In the genomic region with DNA sequence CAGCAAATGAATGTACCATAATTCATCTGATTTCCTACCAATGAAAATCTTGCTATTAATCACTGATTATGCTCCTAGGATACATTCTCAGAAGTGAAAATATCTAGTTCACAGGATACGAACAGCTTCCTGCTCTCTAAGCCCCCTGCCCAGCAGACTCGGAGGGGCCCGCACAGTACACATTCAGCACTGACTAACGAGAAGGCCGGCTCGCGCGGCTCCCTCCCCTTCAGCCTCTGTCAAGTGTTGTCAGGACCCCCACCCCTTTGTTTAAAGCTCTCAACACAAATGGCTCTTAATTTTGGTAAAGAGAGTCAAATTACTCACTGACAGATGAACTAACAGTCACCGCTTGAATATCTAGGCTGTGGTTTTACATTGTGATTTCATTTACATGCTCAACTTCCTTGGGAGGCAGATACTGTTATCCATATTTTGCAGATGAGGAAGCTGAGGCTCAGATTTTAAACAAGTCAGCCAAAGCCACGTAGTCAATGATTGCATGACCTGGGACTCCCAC, we compare ENCODE assay signal across 1 cellular context.
TF ChIP-seq lines count a peak whose summit lies in the region.

No MANE protein-coding gene starts in this region.

TF ChIP-seq in HepG2, 621 proteins besides CTCF, POLR2A, EP300 and RAD21 (continued from another document):
- TF ChIP-seq CBX2 (IDR thresholded peaks at IDR 0.05; ENCODE audit: low read depth, low read length) = no peak
- TF ChIP-seq CBX2 (CRISPR knock-in tag; IDR thresholded peaks at IDR 0.05; ENCODE audit: low read depth) = no peak
- TF ChIP-seq ZNF329 (CRISPR knock-in tag; IDR thresholded peaks at IDR 0.05; ENCODE audit: low read depth) = no peak
- TF ChIP-seq HDAC2 (CRISPR knock-in tag; IDR thresholded peaks at IDR 0.05) = no peak
- TF ChIP-seq, protein P1, sequence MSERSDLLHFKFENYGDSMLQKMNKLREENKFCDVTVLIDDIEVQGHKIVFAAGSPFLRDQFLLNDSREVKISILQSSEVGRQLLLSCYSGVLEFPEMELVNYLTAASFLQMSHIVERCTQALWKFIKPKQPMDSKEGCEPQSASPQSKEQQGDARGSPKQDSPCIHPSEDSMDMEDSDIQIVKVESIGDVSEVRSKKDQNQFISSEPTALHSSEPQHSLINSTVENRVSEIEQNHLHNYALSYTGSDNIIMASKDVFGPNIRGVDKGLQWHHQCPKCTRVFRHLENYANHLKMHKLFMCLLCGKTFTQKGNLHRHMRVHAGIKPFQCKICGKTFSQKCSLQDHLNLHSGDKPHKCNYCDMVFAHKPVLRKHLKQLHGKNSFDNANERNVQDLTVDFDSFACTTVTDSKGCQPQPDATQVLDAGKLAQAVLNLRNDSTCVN (CRISPR knock-in tag; IDR thresholded peaks at IDR 0.05; ENCODE audit: borderline replicate concordance) = no peak
- TF ChIP-seq, protein P2, sequence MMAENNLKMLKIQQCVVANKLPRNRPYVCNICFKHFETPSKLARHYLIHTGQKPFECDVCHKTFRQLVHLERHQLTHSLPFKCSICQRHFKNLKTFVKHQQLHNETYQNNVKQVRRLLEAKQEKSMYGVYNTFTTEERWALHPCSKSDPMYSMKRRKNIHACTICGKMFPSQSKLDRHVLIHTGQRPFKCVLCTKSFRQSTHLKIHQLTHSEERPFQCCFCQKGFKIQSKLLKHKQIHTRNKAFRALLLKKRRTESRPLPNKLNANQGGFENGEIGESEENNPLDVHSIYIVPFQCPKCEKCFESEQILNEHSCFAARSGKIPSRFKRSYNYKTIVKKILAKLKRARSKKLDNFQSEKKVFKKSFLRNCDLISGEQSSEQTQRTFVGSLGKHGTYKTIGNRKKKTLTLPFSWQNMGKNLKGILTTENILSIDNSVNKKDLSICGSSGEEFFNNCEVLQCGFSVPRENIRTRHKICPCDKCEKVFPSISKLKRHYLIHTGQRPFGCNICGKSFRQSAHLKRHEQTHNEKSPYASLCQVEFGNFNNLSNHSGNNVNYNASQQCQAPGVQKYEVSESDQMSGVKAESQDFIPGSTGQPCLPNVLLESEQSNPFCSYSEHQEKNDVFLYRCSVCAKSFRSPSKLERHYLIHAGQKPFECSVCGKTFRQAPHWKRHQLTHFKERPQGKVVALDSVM (CRISPR knock-in tag; IDR thresholded peaks at IDR 0.05) = no peak
- TF ChIP-seq ZSCAN9 (CRISPR knock-in tag; IDR thresholded peaks at IDR 0.05; ENCODE audit: borderline replicate concordance) = no peak
- no peak for TF ChIP-seq NFKBIZ (CRISPR knock-in tag; IDR thresholded peaks at IDR 0.05)
- no peak for TF ChIP-seq KAT7 (CRISPR knock-in tag; IDR thresholded peaks at IDR 0.05; ENCODE audit: borderline replicate concordance)
- TF ChIP-seq ZNF615 (CRISPR knock-in tag; IDR thresholded peaks at IDR 0.05; ENCODE audit: borderline replicate concordance) = no peak
- TF ChIP-seq ZNF121 (CRISPR knock-in tag; IDR thresholded peaks at IDR 0.05) = no peak
- TF ChIP-seq ZNF264 (CRISPR knock-in tag; IDR thresholded peaks at IDR 0.05) = no peak
- no peak for TF ChIP-seq ZBTB7B (CRISPR knock-in tag; IDR thresholded peaks at IDR 0.05)
- no peak for TF ChIP-seq ZFP36 (IDR thresholded peaks at IDR 0.05; ENCODE audit: borderline replicate concordance, low read depth, low read length, partially characterized antibody)
